Comparison of ENCODE assay signal across 9 cellular contexts in genomic region chr15:75723847-75724660, GRCh38.
A peak's percentile ranks its signal among the peaks of the same experiment; 100 is the strongest.
DNase-seq lines count a peak whose midpoint lies in the region; ATAC-seq and TF ChIP-seq lines count a peak whose summit lies in the region.
"Had no signal": no experiment of that assay in that cellular context is flagged by ENCODE, and none has a peak within 500 bp of the region (broad histone marks: within the 10 kb centered on the region; RNA-seq: fewer than 3 reads in every experiment).

No MANE protein-coding gene starts in this region.

- no peak overlapping the region for H3K4me2 ChIP-seq in KMS-11

- H3K27ac Mint-ChIP-seq in effector memory CD8-positive, alpha-beta T cell = peak overlapping the region in 1 of 2 donors; percentile 51

- TF ChIP-seq CTCF in KMS-11 (conservative IDR thresholded peaks at IDR 0.05; ENCODE audit: low read depth, low read length) = no peak

- H3K36me3 Mint-ChIP-seq in effector memory CD8-positive, alpha-beta T cell (ENCODE audit: insufficient read depth) = no peaks in the 10 kb centered on the region

- no peaks in the 10 kb centered on the region for H3K36me3 ChIP-seq in KMS-11 (ENCODE audit: insufficient read depth)

- no peak overlapping the region for H3K4me3 Mint-ChIP-seq in effector memory CD8-positive, alpha-beta T cell

- H2AFZ ChIP-seq in KMS-11 (ENCODE audit: low read depth) = 0 out of 2 replicates have a peak overlapping the region, but pooled peaks have one; percentile 16

- H4K20me1 ChIP-seq in KMS-11 (ENCODE audit: insufficient read depth) = no peaks in the 10 kb centered on the region

- peak; percentile 18 for DNase-seq in NCI-H2107 (lab: John Stamatoyannopoulos, UW)
- DNase-seq in NCI-H2107 treated with DMSO at 0.1 percent for 48 hours (lab: John Stamatoyannopoulos, UW; ENCODE audit: unreplicated experiment) = no peak
- DNase-seq in T-helper 9 cell = peak; percentile 22
- DNase-seq in effector memory CD8-positive, alpha-beta T cell = no peak
- DNase-seq in medulla oblongata (ENCODE audit: extremely low spot score) = peak; percentile 75
- peak; percentile 65 for DNase-seq in stimulated activated CD8-positive, alpha-beta memory T cell treated with anti-CD3 and anti-CD28 coated beads, Interleukin-4, amount 100 ng/mL, for 48 hours

- no peaks in the 10 kb centered on the region for H3K27me3 ChIP-seq in KMS-11 (ENCODE audit: insufficient read depth, low read depth)

- H3K79me2 ChIP-seq in KMS-11 (ENCODE audit: insufficient read depth, low read depth) = no peaks in the 10 kb centered on the region

- H3K9ac ChIP-seq in KMS-11 = peak overlapping the region; percentile 28; the same call in 1 of the 2 replicates

- H3K4me1 ChIP-seq in KMS-11 (ENCODE audit: low read depth, poor library complexity, severe bottlenecking) = peaks cover 14% of the 10 kb centered on the region

- peak overlapping the region; percentile 43 for H3K27ac ChIP-seq in KMS-11
- H3K27ac ChIP-seq: C4-2B had no signal

- H3K27me3 Mint-ChIP-seq in effector memory CD8-positive, alpha-beta T cell = peaks cover 37 to 44% of the 10 kb centered on the region in 2 donors

- H3K9me3 Mint-ChIP-seq in effector memory CD8-positive, alpha-beta T cell = no peaks in the 10 kb centered on the region

- no peak overlapping the region for H3K4me3 ChIP-seq in KMS-11 (IDR thresholded peaks at IDR 0.05; ENCODE audit: insufficient read depth, low read depth, low read length)

- ATAC-seq in effector memory CD8-positive, alpha-beta T cell (replicated peaks) = peak; percentile 61
- ATAC-seq in GM21717 (IDR thresholded peaks at IDR 0.05; ENCODE audit: unreplicated experiment) = no peak

- peaks cover 5 to 8% of the 10 kb centered on the region in 2 donors for H3K4me1 Mint-ChIP-seq in effector memory CD8-positive, alpha-beta T cell (ENCODE audit: low read depth in 2 of 2)

Comparison
In these comparisons a context has a peak if more than half of its experiments do, and no peak if none do; other contexts are left out.
1. DNase-seq: peak in NCI-H2107 (single experiment), T-helper 9 cell (single experiment), medulla oblongata (single experiment) and stimulated activated CD8-positive, alpha-beta memory T cell treated with anti-CD3 and anti-CD28 coated beads, Interleukin-4, amount 100 ng/mL, for 48 hours (single experiment); none in NCI-H2107 treated with DMSO at 0.1 percent for 48 hours (single experiment) and effector memory CD8-positive, alpha-beta T cell (0 of 3).